8 cellular contexts compared by ENCODE assay signal in the genomic region with DNA sequence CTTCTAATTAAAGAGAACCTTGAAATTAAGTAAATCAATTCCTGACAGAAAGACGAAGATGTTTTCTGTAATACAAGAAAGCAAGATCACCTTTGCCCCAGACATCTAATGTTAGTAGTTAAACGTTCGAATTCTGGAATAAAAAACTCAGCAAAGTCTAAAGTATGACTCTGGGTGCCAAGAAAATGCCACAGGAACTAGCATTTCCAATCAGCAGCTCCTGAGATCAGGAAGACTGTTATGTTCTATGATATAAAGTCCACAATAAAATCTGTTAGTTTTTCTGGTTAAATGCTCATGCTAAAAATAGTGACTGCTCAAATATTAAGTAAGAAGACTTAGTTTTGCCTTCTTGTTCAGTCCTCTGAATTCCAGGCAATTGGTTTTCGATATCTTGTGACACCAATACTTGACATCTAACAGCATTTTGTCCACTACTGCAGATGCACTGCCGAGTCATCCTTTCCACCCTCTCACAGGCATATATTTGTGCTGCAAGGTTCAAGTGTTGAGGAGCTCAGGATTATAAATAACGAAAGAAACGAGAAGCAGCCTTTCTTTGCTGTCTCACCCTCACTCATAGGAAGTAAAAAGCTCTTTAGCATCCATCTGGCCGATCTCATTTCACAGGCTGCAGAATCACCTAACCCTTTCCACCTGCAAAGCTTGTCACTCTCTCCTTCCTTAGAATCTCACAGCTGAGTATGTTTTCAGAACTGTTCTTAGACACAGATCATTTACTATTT. TPM values are rescaled to one million over a fixed set of nuclear protein-coding genes. Genes with fewer than 3 reads are reported as not detected.
DNase-seq lines count a peak whose midpoint lies in the region; ATAC-seq and TF ChIP-seq lines count a peak whose summit lies in the region.

No MANE protein-coding gene starts in this region.

- H3K9ac ChIP-seq in Karpas-422 (ENCODE audit: low read length) = peak overlapping the region; percentile 36

- H3K9me3 ChIP-seq in Karpas-422 (ENCODE audit: low read length) = no peaks in the 10 kb centered on the region

- peaks cover 62% of the 10 kb centered on the region for H4K20me1 ChIP-seq in Karpas-422 (ENCODE audit: insufficient read depth, low read depth, low read length)

- no peaks in the 10 kb centered on the region for H3K27me3 ChIP-seq in Karpas-422 (ENCODE audit: low read length)

- H3K4me3 ChIP-seq in Karpas-422 (ENCODE audit: low read length) (no peak overlapping the region; the same call in 1 of the 2 replicates), choroid plexus epithelial cell (ENCODE audit: low read depth, low read length) (no peak overlapping the region)

- peaks cover 29% of the 10 kb centered on the region for H3K36me3 Mint-ChIP-seq in osteocyte (ENCODE audit: unreplicated experiment)

- no peaks in the 10 kb centered on the region for H3K9me3 Mint-ChIP-seq in osteocyte (ENCODE audit: unreplicated experiment)

- peak overlapping the region; percentile 99 for H3K27ac Mint-ChIP-seq in osteocyte (ENCODE audit: unreplicated experiment)

- H3K27me3 Mint-ChIP-seq in osteocyte (ENCODE audit: unreplicated experiment) = no peaks in the 10 kb centered on the region

- TF ChIP-seq CTCF in GM13976 (IDR thresholded peaks at IDR 0.05; ENCODE audit: borderline replicate concordance, control extremely low read depth, extremely low read depth, insufficient read depth, missing control alignments) (no peak), choroid plexus epithelial cell (conservative IDR thresholded peaks at IDR 0.05; ENCODE audit: low read depth, low read length) (no peak), osteocyte (IDR thresholded peaks at IDR 0.05) (no peak)

- in situ Hi-C loops in GM13976 (cut with MboI; ENCODE audit: low sequenced_read_pairs, unreplicated experiment) = no loop called here

- peak overlapping the region; percentile 50 for H3K4me2 ChIP-seq in Karpas-422 (ENCODE audit: low read depth, low read length, poor library complexity, severe bottlenecking)

- no peaks in the 10 kb centered on the region for H3K79me2 ChIP-seq in Karpas-422 (ENCODE audit: low read length)

- H3K4me1 Mint-ChIP-seq in osteocyte (ENCODE audit: unreplicated experiment) = peaks cover 90% of the 10 kb centered on the region

- no peaks in the 10 kb centered on the region for H3K9me2 ChIP-seq in Karpas-422 (replicated peaks; ENCODE audit: insufficient read depth, low read length)

- no peak for ATAC-seq in HG03095 (IDR thresholded peaks at IDR 0.05; ENCODE audit: unreplicated experiment)

- peak overlapping the region; percentile 54 for H3K4me3 Mint-ChIP-seq in osteocyte (ENCODE audit: unreplicated experiment)

- peak overlapping the region; percentile 55 for H3K27ac ChIP-seq in Karpas-422 (ENCODE audit: low read length)

- peaks cover 57% of the 10 kb centered on the region for H3K4me1 ChIP-seq in Karpas-422 (ENCODE audit: low read length)

- peaks cover 11% of the 10 kb centered on the region for H3K36me3 ChIP-seq in Karpas-422 (ENCODE audit: insufficient read depth, low read length)

- DNase-seq in GM13976 (ENCODE audit: low spot score) = peak; percentile 52
- peak; percentile 70 for DNase-seq in Karpas-422
- peak; percentile 71 for DNase-seq in choroid plexus epithelial cell (ENCODE audit: low read depth)
- DNase-seq in osteocyte (ENCODE audit: extremely low spot score, unreplicated experiment) = no peak
- DNase-seq in UCSD-AML1 (lab: John Stamatoyannopoulos, UW; ENCODE audit: unreplicated experiment) = no peak
- no peak for DNase-seq in stimulated activated CD4-positive, alpha-beta T cell treated with anti-CD3 and anti-CD28 coated beads, Interleukin-4, amount 100 ng/mL, for 4 hours
- no peak for DNase-seq in HK-2 (ENCODE audit: unreplicated experiment)

- no peak overlapping the region for H2AFZ ChIP-seq in Karpas-422 (ENCODE audit: low read length)

RNA-seq across cellular contexts. Expression of a gene that starts 32.0 kb away (rescaled TPM):
- 7.9 and 9.5 TPM in 2 replicates for total RNA-seq in Karpas-422 (2014; rRNA removed; shearing (Covaris generic); ENCODE audit: low replicate concordance)
- total RNA-seq in osteocyte = 96.9 and 109 TPM in 2 replicates

RNA-seq across cellular contexts. Expression of a gene that starts 54.5 kb away (rescaled TPM):
- total RNA-seq in Karpas-422 (2014; rRNA removed; shearing (Covaris generic); ENCODE audit: low replicate concordance) = not detected in 2 replicates
- not detected in 2 replicates for total RNA-seq in osteocyte

Comparison
In these comparisons a context has a peak if more than half of its experiments do, and no peak if none do; other contexts are left out.
1. DNase-seq: peak in GM13976 (single experiment), Karpas-422 (single experiment) and choroid plexus epithelial cell (single experiment); none in osteocyte (single experiment), UCSD-AML1 (single experiment), stimulated activated CD4-positive, alpha-beta T cell treated with anti-CD3 and anti-CD28 coated beads, Interleukin-4, amount 100 ng/mL, for 4 hours (0 of 2) and HK-2 (single experiment).